ENCODE assay signal across 8 cellular contexts in genomic region chrX:49190783-49191032, GRCh38. TPM values are rescaled to one million over a fixed set of nuclear protein-coding genes. Genes with fewer than 3 reads are reported as not detected.
DNase-seq lines count a peak whose midpoint lies in the region; ATAC-seq, FAIRE-seq and TF ChIP-seq lines count a peak whose summit lies in the region.

No MANE protein-coding gene starts in this region.

- ATAC-seq in A549 (peak in 1 of 2 experiments; percentile 67; a peak in 3 of 6 replicates), GM18870 (IDR thresholded peaks at IDR 0.05; ENCODE audit: unreplicated experiment) (no peak), HG02870 (IDR thresholded peaks at IDR 0.05; ENCODE audit: unreplicated experiment) (no peak)

- peak; percentile 44 for TF ChIP-seq POLR2A in A549 (IDR thresholded peaks at IDR 0.05; ENCODE audit: low read length)

- no peak for TF ChIP-seq EP300 in A549 (IDR thresholded peaks at IDR 0.05)

- H3K4me1 ChIP-seq in A549, result peaks cover 24% of the 10 kb centered on the region; the same call in 2 of the 3 replicates
- no peaks in the 10 kb centered on the region for H3K4me1 ChIP-seq in HUES48 (ENCODE audit: control insufficient read depth, insufficient read depth, low read length)
- no peaks in the 10 kb centered on the region for H3K4me1 ChIP-seq in muscle layer of colon (ENCODE audit: insufficient read depth, low read length)

- no peaks in the 10 kb centered on the region for H3K27me3 ChIP-seq in HUES48 (ENCODE audit: control insufficient read depth, insufficient read depth, low read length)
- H3K27me3 ChIP-seq in bronchial epithelial cell (ENCODE audit: control insufficient read depth, insufficient read depth, low read length), result no peaks in the 10 kb centered on the region
- H3K27me3 ChIP-seq in muscle layer of colon (ENCODE audit: control insufficient read depth in 1 of 2, insufficient read depth in 2 of 2, low read length in 2 of 2), result peaks cover 0 to 7% of the 10 kb centered on the region in 2 donors

- H3K9ac ChIP-seq in HUES48 (ENCODE audit: low read depth, low read length) (no peak overlapping the region), muscle layer of colon (ENCODE audit: low read length) (no peak overlapping the region)

- CTCF ChIA-PET in A549 (lab: Yijun Ruan, JAX), result interaction anchor here (1.1 to 1.3 kb wide), 2 partner anchors 10 to 58 kb away, joined by 3 to 4 read pairs; no protein-coding TSS in a partner anchor

- peak overlapping the region; percentile 79 to 95 for H3K27ac ChIP-seq in A549
- H3K27ac ChIP-seq in HUES48 (ENCODE audit: low read depth, low read length), result no peak overlapping the region
- peak overlapping the region; percentile 23 for H3K27ac ChIP-seq in muscle layer of colon (ENCODE audit: low read depth, low read length)

- TF ChIP-seq CTCF in A549 (IDR thresholded peaks at IDR 0.05), result no peak
- no peak for TF ChIP-seq CTCF in bronchial epithelial cell (IDR thresholded peaks at IDR 0.05; ENCODE audit: insufficient read depth, low read length, severe bottlenecking)

- no peaks in the 10 kb centered on the region for H3K9me3 ChIP-seq in A549
- peaks cover 36% of the 10 kb centered on the region; the same call in 1 of the 2 replicates for H3K9me3 ChIP-seq in HUES48 (ENCODE audit: control insufficient read depth, insufficient read depth, low read length)
- no peaks in the 10 kb centered on the region for H3K9me3 ChIP-seq in muscle layer of colon (ENCODE audit: low read length)

- no peak for DNase-seq in A549 (ENCODE audit: low read depth in 1 of 2, low spot score in 1 of 2)
- no peak for DNase-seq in bronchial epithelial cell (ENCODE audit: low read depth)
- no peak for DNase-seq in NCI-H69 (lab: John Stamatoyannopoulos, UW)
- no peak for DNase-seq in RPMI8226

- H3K4me3 ChIP-seq in A549 (peak overlapping the region; percentile 44), HUES48 (ENCODE audit: low read depth, low read length) (peak overlapping the region; percentile 50), bronchial epithelial cell (ENCODE audit: low read depth, low read length) (peak overlapping the region; percentile 35), muscle layer of colon (ENCODE audit: low read depth in 1 of 2, low read length in 2 of 2) (no peak overlapping the region)

- 1% methylated on average over 7 of the region's 7 CpGs for WGBS in A549 (ENCODE audit: missing lambda C conversion rate)

- H3K4me2 ChIP-seq in A549, result peak overlapping the region; percentile 87

- POLR2A ChIA-PET in A549 (lab: Yijun Ruan, JAX), result interaction anchor here (0.7 to 1.3 kb wide), 21 partner anchors 10 to 559 kb away, joined by 3 to 16 read pairs (median 4); partner anchors contain the start of genes CCDC22, PLP2, PRAF2 and SYP

- no peak for TF ChIP-seq RAD21 in A549 (conservative IDR thresholded peaks at IDR 0.05 in 1 of 2, IDR thresholded peaks at IDR 0.05 in 1 of 2)

- FAIRE-seq in A549 (lab: Jason Lieb, UNC) (no peak), bronchial epithelial cell (lab: Jason Lieb, UNC) (no peak)

- no peaks in the 10 kb centered on the region for H3K36me3 ChIP-seq in HUES48 (ENCODE audit: control insufficient read depth, insufficient read depth, low read length)
- no peaks in the 10 kb centered on the region for H3K36me3 ChIP-seq in bronchial epithelial cell (ENCODE audit: control insufficient read depth, insufficient read depth, low read length)
- no peaks in the 10 kb centered on the region for H3K36me3 ChIP-seq in muscle layer of colon (ENCODE audit: insufficient read depth, low read length)

TF ChIP-seq in A549, 52 proteins besides CTCF, POLR2A, EP300 and RAD21:
- TF ChIP-seq MAX (IDR thresholded peaks at IDR 0.05) (0 out of 2 replicates have a peak, but pooled peaks have one; percentile 27), NFE2L2 (conservative IDR thresholded peaks at IDR 0.05; ENCODE audit: low read length) (no peak)

RNA-seq across cellular contexts. Expression of gene PRICKLE3, which starts 4.5 kb away (rescaled TPM):
- 7.9 and 9.3 TPM in 2 replicates for polyA plus RNA-seq in A549 (2011; rRNA removed)
- 16.9 and 23.0 TPM in 2 replicates for polyA plus RNA-seq in A549 (2012; cell fraction: cytosol; rRNA removed)
- 54.4 and 68.6 TPM in 2 replicates for polyA plus RNA-seq in A549 (2012; cell fraction: nucleus; rRNA removed)
- 12.9 to 14.1 TPM (median 14.0 TPM) in 3 replicates for polyA plus RNA-seq in A549 (2017; fragmentation: RNase III; extraction: RNeasy Plus Mini Kit Qiagen cat#74134 plus additional on column Dnase treatment)
- 10.3 and 17.7 TPM in 2 replicates for polyA minus RNA-seq in A549 (2011; rRNA and poly(A)+ RNA removed)
- 12.1 and 13.4 TPM in 2 replicates for total RNA-seq in bronchial epithelial cell

RNA-seq across cellular contexts. Expression of gene SYP, which starts 9.3 kb away (rescaled TPM):
- polyA plus RNA-seq in A549 (2011; rRNA removed) (1.3 and 1.7 TPM in 2 replicates), A549 (2017; fragmentation: RNase III; extraction: RNeasy Plus Mini Kit Qiagen cat#74134 plus additional on column Dnase treatment) (3.3 to 4.0 TPM (median 3.8 TPM) in 3 replicates)
- polyA plus RNA-seq in A549 (2012; cell fraction: cytosol; rRNA removed), result 1.5 and 1.6 TPM in 2 replicates
- 2.1 and 2.6 TPM in 2 replicates for polyA plus RNA-seq in A549 (2012; cell fraction: nucleus; rRNA removed)
- 1.1 and 1.3 TPM in 2 replicates for polyA minus RNA-seq in A549 (2011; rRNA and poly(A)+ RNA removed)
- under 0.01 TPM in 2 replicates for total RNA-seq in bronchial epithelial cell

RNA-seq across cellular contexts. Expression of gene PLP2, which starts 19.0 kb away (rescaled TPM):
- 209 and 277 TPM in 2 replicates for polyA plus RNA-seq in A549 (2011; rRNA removed)
- 406 and 428 TPM in 2 replicates for polyA plus RNA-seq in A549 (2012; cell fraction: cytosol; rRNA removed)
- polyA plus RNA-seq in A549 (2012; cell fraction: nucleus; rRNA removed), result 165 and 236 TPM in 2 replicates
- 162 to 168 TPM (median 164 TPM) in 3 replicates for polyA plus RNA-seq in A549 (2017; fragmentation: RNase III; extraction: RNeasy Plus Mini Kit Qiagen cat#74134 plus additional on column Dnase treatment)
- polyA minus RNA-seq in A549 (2011; rRNA and poly(A)+ RNA removed), result 267 and 271 TPM in 2 replicates
- total RNA-seq in bronchial epithelial cell, result 16.8 and 20.4 TPM in 2 replicates

RNA-seq across cellular contexts. Expression of gene MAGIX, which starts 28.1 kb away (rescaled TPM):
- polyA plus RNA-seq in A549 (2011; rRNA removed) (1.1 and 1.2 TPM in 2 replicates), A549 (2017; fragmentation: RNase III; extraction: RNeasy Plus Mini Kit Qiagen cat#74134 plus additional on column Dnase treatment) (2.2 to 3.0 TPM (median 2.5 TPM) in 3 replicates)
- polyA plus RNA-seq in A549 (2012; cell fraction: cytosol; rRNA removed), result 2.7 and 4.2 TPM in 2 replicates
- 4.6 and 6.8 TPM in 2 replicates for polyA plus RNA-seq in A549 (2012; cell fraction: nucleus; rRNA removed)
- 0.41 and 1.8 TPM in 2 replicates for polyA minus RNA-seq in A549 (2011; rRNA and poly(A)+ RNA removed)
- 3.7 and 4.6 TPM in 2 replicates for total RNA-seq in bronchial epithelial cell

RNA-seq across cellular contexts. Expression of gene CACNA1F, which starts 42.4 kb away (rescaled TPM):
- polyA plus RNA-seq in A549 (2011; rRNA removed) (not detected in 2 replicates), A549 (2017; fragmentation: RNase III; extraction: RNeasy Plus Mini Kit Qiagen cat#74134 plus additional on column Dnase treatment) (not detected in 3 replicates)
- polyA plus RNA-seq in A549 (2012; cell fraction: cytosol; rRNA removed), result not detected in 2 replicates
- polyA plus RNA-seq in A549 (2012; cell fraction: nucleus; rRNA removed), result 0.01 TPM in 1 of 2 replicates, not detected in the other
- polyA minus RNA-seq in A549 (2011; rRNA and poly(A)+ RNA removed), result not detected in 2 replicates
- total RNA-seq in bronchial epithelial cell, result under 0.01 TPM in 2 replicates

Comparison
In these comparisons a context has a peak if more than half of its experiments do, and no peak if none do; other contexts are left out.
1. H3K4me3 ChIP-seq: peak in A549 (single experiment), HUES48 (single experiment) and bronchial epithelial cell (single experiment); none in muscle layer of colon (0 of 2).